In the genomic region with DNA sequence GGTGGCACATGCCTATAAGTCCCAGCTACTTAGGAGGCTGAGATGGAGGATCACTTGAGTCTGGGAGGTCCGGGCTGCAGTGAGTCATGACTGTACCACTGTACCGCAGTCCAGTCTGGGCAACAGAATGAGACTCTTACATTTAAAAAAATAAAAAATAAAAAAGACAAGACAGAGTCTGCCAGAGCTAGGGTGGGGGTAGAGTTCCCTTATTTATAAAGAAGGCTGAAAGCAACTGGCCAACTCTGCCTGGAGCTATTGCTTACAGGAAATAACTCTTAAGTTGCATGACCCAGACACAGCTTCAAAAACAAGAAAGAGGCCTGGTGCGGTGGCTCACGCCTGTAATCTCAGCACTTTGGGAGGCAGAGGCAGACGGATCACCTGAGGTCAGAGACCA, we compare ENCODE assay signal across 11 cellular contexts. TPM values are rescaled to one million over a fixed set of nuclear protein-coding genes. Genes with fewer than 3 reads are reported as not detected.
A peak's percentile ranks its signal among the peaks of the same experiment; 100 is the strongest.
DNase-seq lines count a peak whose midpoint lies in the region; ATAC-seq and TF ChIP-seq lines count a peak whose summit lies in the region.
"Had no signal": no experiment of that assay in that cellular context is flagged by ENCODE, and none has a peak within 500 bp of the region (broad histone marks: within the 10 kb centered on the region; RNA-seq: fewer than 3 reads in every experiment).

No MANE protein-coding gene starts in this region.

- CTCF ChIA-PET in mammary epithelial cell (lab: Charles Lee; ENCODE audit: low non-redundant PET), result no interaction called here

- DNase-seq in breast epithelium (ENCODE audit: low spot score in 2 of 2), result no peak
- no peak for DNase-seq in mammary epithelial cell
- peak; percentile 75 for DNase-seq in dermis blood vessel endothelial cell
- peak; percentile 17 for DNase-seq in medulla oblongata (ENCODE audit: extremely low spot score)
- DNase-seq in hippocampal formation (lab: John Stamatoyannopoulos, UW), result no peak
- no peak for DNase-seq in dorsolateral prefrontal cortex
- no peak for DNase-seq in stimulated activated naive CD8-positive, alpha-beta T cell treated with anti-CD3 and anti-CD28 coated beads, Interleukin-15, Interleukin-2, amounts not matched to agents 100 U/mL and 50 U/mL, for 24 hours
- DNase-seq in NCI-H1105 treated with DMSO at 0.1 percent for 48 hours (lab: John Stamatoyannopoulos, UW), result no peak
- DNase-seq: NCI-H187, RPMI8226 had no signal

- in situ Hi-C loops in mammary epithelial cell (cut with MboI; ENCODE audit: low sequenced_read_pairs in 2 of 2), result no loop called here

- H4K20me1 ChIP-seq in mammary epithelial cell (ENCODE audit: insufficient read depth, low read length), result no peaks in the 10 kb centered on the region

- dilution Hi-C loops in mammary epithelial cell (cut with HindIII; ENCODE audit: low sequenced_read_pairs), result no loop called here

- H3K27ac ChIP-seq in breast epithelium (peak overlapping the region; percentile 13 to 57), mammary epithelial cell (ENCODE audit: insufficient read depth, low read depth, low read length) (no peak overlapping the region), dorsolateral prefrontal cortex (peak overlapping the region in 22 of 59 donors; percentile 1 to 61 (median 34))

- whole genome bisulfite sequencing in mammary epithelial cell (ENCODE audit: low coverage, missing lambda C conversion rate), result 100% methylated on average over 5 of the region's 5 CpGs

- no peak for ATAC-seq in stimulated activated naive CD8-positive, alpha-beta T cell treated with anti-CD3 and anti-CD28 coated beads, Interleukin-15, Interleukin-2, amounts not matched to agents 100 U/mL and 50 U/mL, for 24 hours

- H3K27me3 ChIP-seq in breast epithelium (no peaks in the 10 kb centered on the region), mammary epithelial cell (ENCODE audit: insufficient read depth, low read length) (no peaks in the 10 kb centered on the region), dorsolateral prefrontal cortex (no peaks in the 10 kb centered on the region)

- no peaks in the 10 kb centered on the region for H3K4me1 ChIP-seq in breast epithelium
- H3K4me1 ChIP-seq in mammary epithelial cell (ENCODE audit: insufficient read depth, low read length), result no peaks in the 10 kb centered on the region

- H3K4me3 ChIP-seq in breast epithelium (no peak overlapping the region), mammary epithelial cell (replicated peaks in 1 of 3; ENCODE audit: insufficient read depth in 1 of 3, low read depth in 2 of 3, low read length in 3 of 3) (no peak overlapping the region), dorsolateral prefrontal cortex (no peak overlapping the region)
- H3K4me3 ChIP-seq: HAP-1 had no signal

- H2AFZ ChIP-seq in mammary epithelial cell (ENCODE audit: low read depth, low read length), result no peak overlapping the region

- no peak for TF ChIP-seq POLR2A in breast epithelium (IDR thresholded peaks at IDR 0.05)

- no peaks in the 10 kb centered on the region for H3K9me3 ChIP-seq in breast epithelium
- H3K9me3 ChIP-seq in mammary epithelial cell (replicated peaks; ENCODE audit: insufficient read depth, low read length), result no peaks in the 10 kb centered on the region
- H3K9me3 ChIP-seq: HAP-1 had no signal

- no peak overlapping the region for H3K4me2 ChIP-seq in mammary epithelial cell (ENCODE audit: insufficient read depth, low read depth, low read length)

- no peak overlapping the region for H3K9ac ChIP-seq in mammary epithelial cell (ENCODE audit: insufficient read depth, low read length)

- no peaks in the 10 kb centered on the region for H3K36me3 ChIP-seq in breast epithelium
- H3K36me3 ChIP-seq in mammary epithelial cell (ENCODE audit: insufficient read depth, low read length), result no peaks in the 10 kb centered on the region
- H3K36me3 ChIP-seq: HAP-1 had no signal

- no TSS peak for BruUV-seq in mammary epithelial cell (replicated peaks; lab: Mats Ljungman, UMichigan)

- intact Hi-C loops in breast epithelium (cut with DNase I; ENCODE audit: low total_unique reads) (no loop called here), mammary epithelial cell (cut with micrococcal nuclease) (no loop called here), dorsolateral prefrontal cortex (cut with DNase I) (no loop called here)

- no peak for TF ChIP-seq CTCF in breast epithelium (IDR thresholded peaks at IDR 0.05)
- no peak for TF ChIP-seq CTCF in mammary epithelial cell (conservative IDR thresholded peaks at IDR 0.05 in 1 of 2, IDR thresholded peaks at IDR 0.05 in 1 of 2; ENCODE audit: extremely low read depth in 1 of 2, insufficient read depth in 1 of 2, low read depth in 1 of 2, low read length in 2 of 2)
- no peak for TF ChIP-seq CTCF in dorsolateral prefrontal cortex (IDR thresholded peaks at IDR 0.05 in 54 of 56, conservative IDR thresholded peaks at IDR 0.05 in 2 of 56; ENCODE audit: low read depth in 1 of 56, partially characterized antibody in 56 of 56)

- peaks cover 92% of the 10 kb centered on the region for H3K79me2 ChIP-seq in mammary epithelial cell (ENCODE audit: insufficient read depth, low read length)

RNA-seq across cellular contexts. Expression of a gene that starts 31.5 kb away (rescaled TPM):
- total RNA-seq in breast epithelium (10 to 100 TPM; 49.6 to 84.0 (median 61.6) TPM), mammary epithelial cell (100 to 1,000 TPM in 1 of 2 donors, 10 to 100 TPM in 1; 57.2 to 104 TPM), dermis blood vessel endothelial cell (46.3 and 81.6 TPM in 2 replicates), dorsolateral prefrontal cortex (10 to 100 TPM; 49.2 to 92.1 (median 68.4) TPM)
- 89.1 TPM for polyA plus RNA-seq in mammary epithelial cell
- 125 TPM for polyA minus RNA-seq in mammary epithelial cell

Comparison
In these comparisons a context has a peak if more than half of its experiments do, and no peak if none do; other contexts are left out.
1. DNase-seq: peak in dermis blood vessel endothelial cell (single experiment) and medulla oblongata (single experiment); none in breast epithelium (0 of 2), mammary epithelial cell (single experiment), hippocampal formation (0 of 2), dorsolateral prefrontal cortex (0 of 10), stimulated activated naive CD8-positive, alpha-beta T cell treated with anti-CD3 and anti-CD28 coated beads, Interleukin-15, Interleukin-2, amounts not matched to agents 100 U/mL and 50 U/mL, for 24 hours (single experiment) and NCI-H1105 treated with DMSO at 0.1 percent for 48 hours (single experiment).